Comparison of ENCODE assay signal across 8 cellular contexts in the genomic region with DNA sequence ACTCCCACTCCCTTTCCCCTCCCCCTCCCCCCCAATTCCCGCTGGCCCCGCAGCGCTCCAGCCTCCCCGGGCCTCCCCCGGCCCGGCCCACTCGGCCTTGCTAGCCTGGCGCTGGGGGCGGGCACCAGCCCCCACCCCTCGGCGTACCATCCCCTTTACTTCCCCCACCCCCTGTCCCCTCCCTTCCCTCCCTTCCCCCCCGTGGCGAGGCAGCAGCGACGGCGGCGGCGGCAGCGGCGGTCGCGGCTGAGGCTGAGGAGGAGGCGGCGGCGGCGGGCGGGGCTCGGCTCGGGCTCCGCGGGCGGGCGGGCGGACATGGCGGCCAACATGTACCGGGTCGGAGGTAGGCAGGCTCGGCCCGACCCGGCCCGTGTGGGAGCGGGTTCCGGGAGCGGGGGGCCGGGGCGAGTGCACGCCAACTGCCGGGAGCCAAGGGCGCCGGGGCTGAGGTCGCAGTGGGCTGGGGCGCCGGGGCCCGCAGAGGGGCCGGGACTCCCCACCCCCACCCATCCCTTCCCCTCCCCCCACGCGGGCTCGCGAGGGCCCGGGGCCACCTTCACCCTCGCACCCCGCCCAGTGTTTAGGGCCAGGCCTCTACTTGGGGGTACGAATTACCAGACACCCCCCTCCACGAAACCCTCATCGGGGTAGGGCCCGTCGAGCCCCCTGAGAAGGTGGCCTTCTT. TPM values are rescaled to one million over a fixed set of nuclear protein-coding genes. Genes with fewer than 3 reads are reported as not detected.
DNase-seq lines count a peak whose midpoint lies in the region; ATAC-seq and TF ChIP-seq lines count a peak whose summit lies in the region.

Gene MTA3 (plus strand): TSS at position 202 of the 685 bp plus-strand sequence. CDS start 114 bp downstream, at position 316.

- H3K4me3 ChIP-seq in SK-N-SH (ENCODE audit: low read depth in 2 of 2, low read length in 1 of 2) (peak within 1 kb of the TSS; percentile 63 to 78), heart right ventricle (peak within 1 kb of the TSS; percentile 83 to 98 (median 94)), prostate gland (peak within 1 kb of the TSS; percentile 77 to 92), upper lobe of right lung (peak within 1 kb of the TSS; percentile 84)

- H3K4me1 Mint-ChIP-seq in activated naive CD8-positive, alpha-beta T cell treated with anti-CD3 and anti-CD28 coated beads, Interleukin-2, amount 10 ng/mL, durations not matched to agents 7 days and 5 days, result peaks cover 23% of the 10 kb centered on the region

- no peaks in the 10 kb centered on the region for H3K9me2 ChIP-seq in SK-N-SH

- DNase-seq in GM13976 (ENCODE audit: low spot score), result peak; percentile 76
- peak; percentile 93 for DNase-seq in SK-N-SH
- DNase-seq in activated naive CD8-positive, alpha-beta T cell treated with anti-CD3 and anti-CD28 coated beads, Interleukin-2, amount 10 ng/mL, durations not matched to agents 7 days and 5 days, result peak; percentile 80
- peak; percentile 51 to 72 for DNase-seq in heart right ventricle
- peak; percentile 49 for DNase-seq in prostate gland (ENCODE audit: low spot score)
- peak; percentile 86 for DNase-seq in upper lobe of right lung

- POLR2A ChIA-PET in SK-N-SH (lab: Yijun Ruan, JAX), result interaction anchor here (0.8 to 0.9 kb wide), 3 partner anchors 10 to 241 kb away, joined by 3 to 5 read pairs (median 3); no protein-coding TSS in a partner anchor
- POLR2A ChIA-PET in activated naive CD8-positive, alpha-beta T cell treated with anti-CD3 and anti-CD28 coated beads, Interleukin-2, amount 10 ng/mL, durations not matched to agents 7 days and 5 days (lab: Charles Lee), result interaction anchor here (0.8 to 1.0 kb wide), 2 partner anchors 90 to 242 kb away, joined by 3 read pairs; no protein-coding TSS in a partner anchor

- no peaks in the 10 kb centered on the region for H3K27me3 ChIP-seq in SK-N-SH (ENCODE audit: insufficient read depth)
- H3K27me3 ChIP-seq in heart right ventricle, result no peaks in the 10 kb centered on the region
- no peaks in the 10 kb centered on the region for H3K27me3 ChIP-seq in prostate gland (replicated peaks; ENCODE audit: insufficient read depth)
- no peaks in the 10 kb centered on the region for H3K27me3 ChIP-seq in upper lobe of right lung

- H3K27ac Mint-ChIP-seq in activated naive CD8-positive, alpha-beta T cell treated with anti-CD3 and anti-CD28 coated beads, Interleukin-2, amount 10 ng/mL, durations not matched to agents 7 days and 5 days, result peak within 1 kb of the TSS; percentile 94

- no peaks in the 10 kb centered on the region for H4K20me1 ChIP-seq in SK-N-SH (ENCODE audit: insufficient read depth)

- 1% methylated on average over 34 of the region's 67 CpGs for WGBS in SK-N-SH (ENCODE audit: low lambda C conversion rate)
- 0 to 1% methylated on average over 44 to 65 of the region's 67 CpGs for WGBS in heart right ventricle, 2 donors
- WGBS in prostate gland, result 2% methylated on average over 33 of the region's 67 CpGs

- no peak for TF ChIP-seq RAD21 in SK-N-SH (IDR thresholded peaks at IDR 0.05; ENCODE audit: low read length)

- H3K27ac ChIP-seq in SK-N-SH (ENCODE audit: low read depth in 2 of 2, low read length in 1 of 2), result peak within 1 kb of the TSS; percentile 40 to 88
- H3K27ac ChIP-seq in heart right ventricle, result peak within 1 kb of the TSS; percentile 76 to 93 (median 89)
- peak within 1 kb of the TSS; percentile 92 to 94 for H3K27ac ChIP-seq in prostate gland
- peak within 1 kb of the TSS; percentile 86 for H3K27ac ChIP-seq in upper lobe of right lung

- no peaks in the 10 kb centered on the region for H3K27me3 Mint-ChIP-seq in activated naive CD8-positive, alpha-beta T cell treated with anti-CD3 and anti-CD28 coated beads, Interleukin-2, amount 10 ng/mL, durations not matched to agents 7 days and 5 days

- no peak for TF ChIP-seq POLR2A in prostate gland (IDR thresholded peaks at IDR 0.05)

- ATAC-seq in HG03135 (IDR thresholded peaks at IDR 0.05; ENCODE audit: unreplicated experiment) (peak; percentile 36), heart right ventricle (peak; percentile 67 to 90 (median 80)), upper lobe of right lung (peak; percentile 92), GM21515 (IDR thresholded peaks at IDR 0.05; ENCODE audit: unreplicated experiment) (no peak)
- ATAC-seq in activated naive CD8-positive, alpha-beta T cell treated with anti-CD3 and anti-CD28 coated beads, Interleukin-2, amount 10 ng/mL, durations not matched to agents 7 days and 5 days (ENCODE audit: low read depth), result peak; percentile 79

- H3K9ac ChIP-seq in SK-N-SH, result peak within 1 kb of the TSS; percentile 77

- peaks cover 0 to 8% of the 10 kb centered on the region in 2 experiments for H3K36me3 ChIP-seq in SK-N-SH (replicated peaks in 1 of 2; ENCODE audit: control insufficient read depth in 1 of 2, insufficient read depth in 2 of 2, low read length in 1 of 2)
- peaks cover 0 to 31% (median 0%) of the 10 kb centered on the region in 9 donors for H3K36me3 ChIP-seq in heart right ventricle
- H3K36me3 ChIP-seq in prostate gland, result no peaks in the 10 kb centered on the region
- H3K36me3 ChIP-seq in upper lobe of right lung, result no peaks in the 10 kb centered on the region

- H3K9me3 Mint-ChIP-seq in activated naive CD8-positive, alpha-beta T cell treated with anti-CD3 and anti-CD28 coated beads, Interleukin-2, amount 10 ng/mL, durations not matched to agents 7 days and 5 days, result peaks cover 2% of the 10 kb centered on the region

- no peak for TF ChIP-seq EP300 in SK-N-SH (IDR thresholded peaks at IDR 0.05; ENCODE audit: borderline replicate concordance in 1 of 2, low read depth in 1 of 2, low read length in 1 of 2)

- TF ChIP-seq CTCF in GM13976 (IDR thresholded peaks at IDR 0.05; ENCODE audit: borderline replicate concordance, control extremely low read depth, extremely low read depth, insufficient read depth, missing control alignments) (no peak), SK-N-SH (IDR thresholded peaks at IDR 0.05) (no peak), heart right ventricle (IDR thresholded peaks at IDR 0.05) (no peak), prostate gland (IDR thresholded peaks at IDR 0.05) (no peak), upper lobe of right lung (IDR thresholded peaks at IDR 0.05) (no peak)

- peak within 1 kb of the TSS; percentile 70 for H2AFZ ChIP-seq in SK-N-SH (ENCODE audit: low read depth)

- peaks cover 43% of the 10 kb centered on the region for H3K79me2 ChIP-seq in SK-N-SH (ENCODE audit: insufficient read depth)

- in situ Hi-C loops in GM13976 (cut with MboI; ENCODE audit: low sequenced_read_pairs, unreplicated experiment), result no loop called here

- peak within 1 kb of the TSS; percentile 96 for H3K4me2 ChIP-seq in SK-N-SH

- peak within 1 kb of the TSS; percentile 97 for H3K4me3 Mint-ChIP-seq in activated naive CD8-positive, alpha-beta T cell treated with anti-CD3 and anti-CD28 coated beads, Interleukin-2, amount 10 ng/mL, durations not matched to agents 7 days and 5 days

- intact Hi-C loops in heart right ventricle (cut with DNase I) (no loop called here), prostate gland (cut with DNase I) (no loop called here), upper lobe of right lung (cut with DNase I) (no loop called here)

- CTCF ChIA-PET in SK-N-SH (lab: Yijun Ruan, JAX), result interaction anchor here (1.0 to 4.8 kb wide), 2 partner anchors 35 to 95 kb away, joined by 3 to 27 read pairs; no protein-coding TSS in a partner anchor

- H3K9me3 ChIP-seq in SK-N-SH (no peaks in the 10 kb centered on the region), heart right ventricle (no peaks in the 10 kb centered on the region), prostate gland (no peaks in the 10 kb centered on the region), upper lobe of right lung (no peaks in the 10 kb centered on the region)

- peaks cover 8% of the 10 kb centered on the region for H3F3A ChIP-seq in SK-N-SH (replicated peaks; ENCODE audit: insufficient read depth)

- peaks cover 0 to 12% of the 10 kb centered on the region in 2 experiments; a peak in 2 of 4 replicates for H3K4me1 ChIP-seq in SK-N-SH (ENCODE audit: control insufficient read depth in 1 of 2, insufficient read depth in 2 of 2, low read depth in 1 of 2, low read length in 1 of 2)
- H3K4me1 ChIP-seq in heart right ventricle, result peaks cover 0 to 28% (median 15%) of the 10 kb centered on the region in 9 donors
- H3K4me1 ChIP-seq in prostate gland (replicated peaks), result no peaks in the 10 kb centered on the region
- H3K4me1 ChIP-seq in upper lobe of right lung, result peaks cover 21% of the 10 kb centered on the region

- peaks cover 16% of the 10 kb centered on the region for H3K36me3 Mint-ChIP-seq in activated naive CD8-positive, alpha-beta T cell treated with anti-CD3 and anti-CD28 coated beads, Interleukin-2, amount 10 ng/mL, durations not matched to agents 7 days and 5 days

TF ChIP-seq in SK-N-SH, 30 proteins besides CTCF, POLR2A, EP300 and RAD21:
- TF ChIP-seq, protein P1, sequence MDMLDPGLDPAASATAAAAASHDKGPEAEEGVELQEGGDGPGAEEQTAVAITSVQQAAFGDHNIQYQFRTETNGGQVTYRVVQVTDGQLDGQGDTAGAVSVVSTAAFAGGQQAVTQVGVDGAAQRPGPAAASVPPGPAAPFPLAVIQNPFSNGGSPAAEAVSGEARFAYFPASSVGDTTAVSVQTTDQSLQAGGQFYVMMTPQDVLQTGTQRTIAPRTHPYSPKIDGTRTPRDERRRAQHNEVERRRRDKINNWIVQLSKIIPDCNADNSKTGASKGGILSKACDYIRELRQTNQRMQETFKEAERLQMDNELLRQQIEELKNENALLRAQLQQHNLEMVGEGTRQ (IDR thresholded peaks at IDR 0.05; ENCODE audit: borderline replicate concordance, low read depth, low read length), result no peak
- TF ChIP-seq CHD2 (IDR thresholded peaks at IDR 0.05; ENCODE audit: low read length, partially characterized antibody) (peak; percentile 89), YY1 (IDR thresholded peaks at IDR 0.05; ENCODE audit: low read depth) (peak; percentile 68; the same call in 1 of the 2 replicates)
TF ChIP-seq in SK-N-SH: peak in this region for 2.

RNA-seq across cellular contexts. Expression of gene MTA3, which starts in this region (rescaled TPM):
- 30.8 and 32.3 TPM in 2 replicates for polyA plus RNA-seq in SK-N-SH (2012; rRNA removed)
- 39.0 and 41.4 TPM in 2 replicates for polyA plus RNA-seq in SK-N-SH (2012; cell fraction: cytosol; rRNA removed)
- polyA plus RNA-seq in SK-N-SH (2012; cell fraction: nucleus; rRNA removed), result 38.4 and 42.7 TPM in 2 replicates
- total RNA-seq in activated naive CD8-positive, alpha-beta T cell treated with anti-CD3 and anti-CD28 coated beads, Interleukin-2, amount 10 ng/mL, durations not matched to agents 7 days and 5 days, result 10 to 100 TPM; 35.6 to 36.2 TPM
- 10 to 100 TPM; 16.1 to 26.6 (median 21.9) TPM for total RNA-seq in heart right ventricle
- polyA plus RNA-seq in heart right ventricle, result 10 to 100 TPM; 11.2 to 29.4 TPM
- 10 to 100 TPM; 23.6 to 53.4 TPM for total RNA-seq in prostate gland
- 34.3 TPM for total RNA-seq in upper lobe of right lung
